ENCODE assay signal across 8 cellular contexts in the genomic region with DNA sequence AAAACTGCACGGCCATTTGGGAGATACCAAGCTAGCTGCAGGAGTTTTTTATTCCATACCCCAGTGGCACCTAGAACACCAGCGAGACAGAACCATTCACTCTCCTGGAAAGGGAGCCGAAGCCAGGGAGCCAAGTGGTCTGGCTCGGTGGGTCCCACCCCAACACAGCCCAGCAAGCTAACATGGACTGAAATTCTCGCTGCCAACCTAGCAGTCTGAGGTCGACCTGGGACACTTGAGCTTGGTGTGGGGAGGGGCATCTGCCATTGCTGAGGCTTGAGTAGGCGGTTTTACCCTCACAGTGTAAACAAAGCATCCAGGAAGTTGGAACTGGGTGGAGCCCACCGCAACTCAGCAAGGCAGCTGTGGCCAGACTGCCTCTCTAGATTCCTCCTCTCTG.
DNase-seq lines count a peak whose midpoint lies in the region; ATAC-seq and TF ChIP-seq lines count a peak whose summit lies in the region.

No MANE protein-coding gene starts in this region.

- peak overlapping the region; percentile 29; the same call in 1 of the 2 replicates for H3K4me2 ChIP-seq in OCI-LY1 (ENCODE audit: low read length)
- no peak overlapping the region for H3K4me2 ChIP-seq in osteoblast (ENCODE audit: insufficient read depth, low read length)

- H3K9ac ChIP-seq in OCI-LY1 (ENCODE audit: low read length) = no peak overlapping the region

- H3K4me1 ChIP-seq in OCI-LY1 (ENCODE audit: insufficient read depth, low read length, severe bottlenecking) (peaks cover 17% of the 10 kb centered on the region), osteoblast (ENCODE audit: insufficient read depth, low read length) (peaks cover 11% of the 10 kb centered on the region)

- H4K20me1 ChIP-seq in OCI-LY1 (ENCODE audit: insufficient read depth, low read length) = no peaks in the 10 kb centered on the region
- H4K20me1 ChIP-seq in osteoblast (ENCODE audit: insufficient read depth, low read length) = no peaks in the 10 kb centered on the region

- H3K4me3 ChIP-seq in OCI-LY1 (ENCODE audit: low read depth, low read length, poor library complexity, severe bottlenecking) (no peak overlapping the region), osteoblast (ENCODE audit: insufficient read depth, low read length) (no peak overlapping the region)

- H3K9me3 ChIP-seq in OCI-LY1 (ENCODE audit: low read length) (no peaks in the 10 kb centered on the region), osteoblast (ENCODE audit: low read depth, low read length) (no peaks in the 10 kb centered on the region)

- H3K27me3 ChIP-seq in OCI-LY1 (ENCODE audit: insufficient read depth, low read length) = no peaks in the 10 kb centered on the region
- H3K27me3 ChIP-seq in osteoblast (ENCODE audit: insufficient read depth, low read length) = no peaks in the 10 kb centered on the region

- no peaks in the 10 kb centered on the region for H3K79me2 ChIP-seq in OCI-LY1 (ENCODE audit: insufficient read depth, low read length)
- H3K79me2 ChIP-seq in osteoblast (ENCODE audit: insufficient read depth, low read length) = no peaks in the 10 kb centered on the region

- TF ChIP-seq CTCF in OCI-LY1 (IDR thresholded peaks at IDR 0.05; ENCODE audit: low read length) = no peak
- no peak for TF ChIP-seq CTCF in osteoblast (IDR thresholded peaks at IDR 0.05; ENCODE audit: extremely low read depth, low read depth, low read length)

- H2AFZ ChIP-seq in OCI-LY1 (ENCODE audit: low read length) (no peak overlapping the region), osteoblast (ENCODE audit: low read length) (peak overlapping the region; percentile 83)

- H3K27ac ChIP-seq in OCI-LY1 (ENCODE audit: low read depth, low read length, poor library complexity, severe bottlenecking) (no peak overlapping the region), osteoblast (ENCODE audit: low read depth, low read length) (no peak overlapping the region)

- no peaks in the 10 kb centered on the region for H3K9me2 ChIP-seq in OCI-LY1 (ENCODE audit: low read depth, low read length)

- no peaks in the 10 kb centered on the region for H3F3A ChIP-seq in OCI-LY1 (ENCODE audit: insufficient read depth, low read length)

- H3K36me3 ChIP-seq in OCI-LY1 (ENCODE audit: insufficient read depth, low read length) (no peaks in the 10 kb centered on the region), osteoblast (ENCODE audit: insufficient read depth, low read length) (no peaks in the 10 kb centered on the region)

- ATAC-seq in GM18511 (IDR thresholded peaks at IDR 0.05; ENCODE audit: unreplicated experiment) (peak; percentile 33), HG03457 (IDR thresholded peaks at IDR 0.05; ENCODE audit: unreplicated experiment) (no peak), GM19328 (IDR thresholded peaks at IDR 0.05; ENCODE audit: unreplicated experiment) (no peak)

- peak; percentile 17 to 63 for DNase-seq in activated T-helper 1 cell treated with anti-CD3 and anti-CD28 coated beads, Interleukin-2, amount 50 U/mL, for 16 hours (ENCODE audit: low read depth in 1 of 2, low spot score in 1 of 2)
- no peak for DNase-seq in osteoblast (ENCODE audit: insufficient read length, low spot score, missing footprints)
- DNase-seq in SK-N-DZ (ENCODE audit: low spot score) = no peak
- DNase-seq in AG08395 (ENCODE audit: low spot score) = no peak

Comparison
In these comparisons a context has a peak if more than half of its experiments do, and no peak if none do; other contexts are left out.
1. DNase-seq: peak in activated T-helper 1 cell treated with anti-CD3 and anti-CD28 coated beads, Interleukin-2, amount 50 U/mL, for 16 hours (2 of 2); none in osteoblast (single experiment), SK-N-DZ (single experiment) and AG08395 (single experiment).